ENCODE assay signal across 6 cellular contexts in the genomic region with DNA sequence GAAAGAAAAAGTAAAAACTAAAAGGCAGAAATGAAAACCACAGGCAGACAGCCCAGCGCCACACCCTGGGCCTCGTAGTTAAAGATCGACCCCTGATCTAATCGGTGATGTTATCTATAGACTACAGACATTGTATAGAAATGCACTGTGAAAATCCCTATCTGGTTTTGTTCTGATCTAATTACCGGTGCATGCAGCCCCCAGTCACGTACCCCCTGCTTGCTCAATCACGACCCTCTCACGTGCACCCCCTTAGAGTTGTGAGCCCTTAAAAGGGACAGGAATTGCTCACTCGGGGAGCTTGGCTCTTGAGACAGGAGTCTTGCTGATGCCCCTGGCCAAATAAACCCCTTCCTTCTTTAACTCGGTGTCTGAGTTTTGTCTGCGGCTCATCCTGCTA. TPM values are rescaled to one million over a fixed set of nuclear protein-coding genes. Genes with fewer than 3 reads are reported as not detected.
A peak's percentile ranks its signal among the peaks of the same experiment; 100 is the strongest.
DNase-seq lines count a peak whose midpoint lies in the region; ATAC-seq, FAIRE-seq and TF ChIP-seq lines count a peak whose summit lies in the region.
"Not testable (repeated sequence)": the region's sequence is repeated elsewhere in the genome, so short reads cannot be mapped to it uniquely, and the experiment has no call there.

No MANE protein-coding gene starts in this region.

- peak overlapping the region; percentile 38 for H2BK120ac ChIP-seq in trophoblast cell (ENCODE audit: insufficient read depth, low read length, poor library complexity)

- not testable (repeated sequence) for H4K20me1 ChIP-seq in astrocyte (ENCODE audit: insufficient read depth, low read length)

- not testable (repeated sequence) for H3K27ac ChIP-seq in astrocyte (ENCODE audit: low read depth, low read length); trophoblast cell (ENCODE audit: low read depth, low read length)

- peaks cover 13% of the 10 kb centered on the region for H3K79me1 ChIP-seq in trophoblast cell (ENCODE audit: low read length)

- not testable (repeated sequence) for H3K4me1 Mint-ChIP-seq in astrocyte (ENCODE audit: low read depth, unreplicated experiment); memory B cell; nephron
- peaks cover 34% of the 10 kb centered on the region for H3K4me1 Mint-ChIP-seq in endothelial cell (ENCODE audit: unreplicated experiment)

- not testable (repeated sequence) for H3K27me3 ChIP-seq in astrocyte (ENCODE audit: insufficient read depth, low read length); trophoblast cell (ENCODE audit: insufficient read depth, low read length)

- not testable (repeated sequence) for H3K4me2 ChIP-seq in astrocyte (ENCODE audit: low read length); trophoblast cell (ENCODE audit: low read length)

- H2AFZ ChIP-seq in astrocyte (ENCODE audit: low read depth, low read length); trophoblast cell (ENCODE audit: insufficient read depth, low read length, poor library complexity): not testable (repeated sequence)

- not testable (repeated sequence) for H2BK5ac ChIP-seq in trophoblast cell (ENCODE audit: low read depth, low read length, poor library complexity)

- not testable (repeated sequence) for H3K4ac ChIP-seq in trophoblast cell (ENCODE audit: low read depth, low read length)

- not testable (repeated sequence) for H3K9me3 ChIP-seq in astrocyte (ENCODE audit: insufficient read depth, low read depth, low read length); trophoblast cell (ENCODE audit: insufficient read depth, low read depth, low read length)

- not testable (repeated sequence) for H3K27ac Mint-ChIP-seq in astrocyte (ENCODE audit: unreplicated experiment); endothelial cell (ENCODE audit: unreplicated experiment); memory B cell
- H3K27ac Mint-ChIP-seq in nephron, result peak overlapping the region in 2 of 3 experiments; percentile 46 to 68

- not testable (repeated sequence) for H3K36me3 ChIP-seq in astrocyte (ENCODE audit: insufficient read depth, low read length); trophoblast cell (ENCODE audit: control insufficient read depth in 1 of 2, insufficient read depth in 2 of 2, low read length in 2 of 2)

- H4K8ac ChIP-seq in trophoblast cell (ENCODE audit: low read depth, low read length), result not testable (repeated sequence)

- no CpG with 5 or more reads among the region's 11 CpGs for WGBS in trophoblast cell (ENCODE audit: extremely low coverage, insufficient coverage, insufficient read length)

- H3K27me3 Mint-ChIP-seq in astrocyte (ENCODE audit: low read depth, unreplicated experiment) (peaks cover 17% of the 10 kb centered on the region), memory B cell (peaks cover 13% of the 10 kb centered on the region), nephron (ENCODE audit: low read depth) (peaks cover 16% of the 10 kb centered on the region)
- not testable (repeated sequence) for H3K27me3 Mint-ChIP-seq in endothelial cell (ENCODE audit: unreplicated experiment)

- not testable (repeated sequence) for H3K23ac ChIP-seq in trophoblast cell (ENCODE audit: low read length)

- H4K91ac ChIP-seq in trophoblast cell (ENCODE audit: low read depth, low read length), result not testable (repeated sequence)

- not testable (repeated sequence) for H3K9me3 Mint-ChIP-seq in astrocyte (ENCODE audit: unreplicated experiment); endothelial cell (ENCODE audit: unreplicated experiment); memory B cell; nephron

- FAIRE-seq in astrocyte (lab: Jason Lieb, UNC), result not testable (repeated sequence)

- not testable (repeated sequence) for H2AK5ac ChIP-seq in trophoblast cell (ENCODE audit: low read length)

- not testable (repeated sequence) for H3K79me2 ChIP-seq in astrocyte (ENCODE audit: insufficient read depth, low read length); trophoblast cell (ENCODE audit: control insufficient read depth, insufficient read depth, low read length, poor library complexity)

- not testable (repeated sequence) for TF ChIP-seq CTCF in astrocyte (IDR thresholded peaks at IDR 0.05; ENCODE audit: insufficient read depth, low read depth, low read length); endothelial cell (IDR thresholded peaks at IDR 0.05; ENCODE audit: unreplicated experiment); nephron (IDR thresholded peaks at IDR 0.05; ENCODE audit: unreplicated experiment in 3 of 3)

- H3K36me3 Mint-ChIP-seq in astrocyte (ENCODE audit: low read depth, unreplicated experiment); endothelial cell (ENCODE audit: low read depth, unreplicated experiment); memory B cell; nephron (ENCODE audit: low read depth): not testable (repeated sequence)

- peak; percentile 5 for ATAC-seq in HG02885 (IDR thresholded peaks at IDR 0.05; ENCODE audit: poor library complexity, unreplicated experiment)
- not testable (repeated sequence) for ATAC-seq in memory B cell (ENCODE audit: low read depth)

- H3K4me1 ChIP-seq in astrocyte (ENCODE audit: insufficient read depth, low read length); trophoblast cell (ENCODE audit: control insufficient read depth in 1 of 2, insufficient read depth in 2 of 2, low read length in 2 of 2): not testable (repeated sequence)

- DNase-seq in astrocyte (ENCODE audit: low read depth); endothelial cell (ENCODE audit: low spot score); memory B cell (ENCODE audit: low spot score in 2 of 2); trophoblast cell: not testable (repeated sequence)

- H4K12ac ChIP-seq in trophoblast cell (ENCODE audit: low read depth, low read length), result not testable (repeated sequence)

- H3K9ac ChIP-seq in astrocyte (ENCODE audit: low read length); trophoblast cell (ENCODE audit: low read length): not testable (repeated sequence)

- H3K4me3 Mint-ChIP-seq in astrocyte (ENCODE audit: unreplicated experiment) (peak overlapping the region; percentile 54), endothelial cell (ENCODE audit: unreplicated experiment) (peak overlapping the region; percentile 23), memory B cell (peak overlapping the region; percentile 25)
- not testable (repeated sequence) for H3K4me3 Mint-ChIP-seq in nephron

- not testable (repeated sequence) for H3K14ac ChIP-seq in trophoblast cell (ENCODE audit: low read length)

- peak overlapping the region; percentile 63 for H2BK12ac ChIP-seq in trophoblast cell (ENCODE audit: low read length)

- H3K18ac ChIP-seq in trophoblast cell (ENCODE audit: low read length), result not testable (repeated sequence)

- not testable (repeated sequence) for H3K4me3 ChIP-seq in astrocyte (ENCODE audit: insufficient read depth, low read depth, low read length); trophoblast cell (ENCODE audit: low read depth, low read length)

RNA-seq across cellular contexts. Expression of a gene that starts 9.1 kb away (rescaled TPM):
- 629 and 685 TPM in 2 replicates for total RNA-seq in astrocyte
- 1,785 TPM for total RNA-seq in endothelial cell (ENCODE audit: unreplicated experiment)
- polyA plus RNA-seq in trophoblast cell (2013), result 507 and 526 TPM in 2 replicates

RNA-seq across cellular contexts. Expression of a gene that starts 53.1 kb away (rescaled TPM):
- 8,286 and 8,942 TPM in 2 replicates for total RNA-seq in astrocyte
- 5,848 TPM for total RNA-seq in endothelial cell (ENCODE audit: unreplicated experiment)
- polyA plus RNA-seq in trophoblast cell (2013), result 11,522 and 11,821 TPM in 2 replicates
